18 cellular contexts compared by ENCODE assay signal in genomic region chr16:72909196-72909595, GRCh38.
DNase-seq lines count a peak whose midpoint lies in the region; ATAC-seq, FAIRE-seq and TF ChIP-seq lines count a peak whose summit lies in the region.
"Had no signal": no experiment of that assay in that cellular context is flagged by ENCODE, and none has a peak within 500 bp of the region (broad histone marks: within the 10 kb centered on the region; RNA-seq: fewer than 3 reads in every experiment).

No MANE protein-coding gene starts in this region.

- dilution Hi-C loops in keratinocyte (cut with MboI; ENCODE audit: extremely low pct_ligation_motif_present, low sequenced_read_pairs): no loop called here

- FAIRE-seq in keratinocyte (lab: Jason Lieb, UNC): peak; percentile 34
- FAIRE-seq: GM12878 had no signal

- no peaks in the 10 kb centered on the region for H3K9me1 ChIP-seq in keratinocyte (ENCODE audit: control insufficient read depth, extremely low read depth, insufficient read depth, low read length)

- H4K20me1 ChIP-seq in keratinocyte (ENCODE audit: control insufficient read depth, extremely low read depth, insufficient read depth, low read length): peaks cover 9% of the 10 kb centered on the region

- TF ChIP-seq POLR2A in adrenal gland (IDR thresholded peaks at IDR 0.05): no peak
- no peak for TF ChIP-seq POLR2A in gastrocnemius medialis (IDR thresholded peaks at IDR 0.05)

- H3K27ac ChIP-seq in adrenal gland (peak overlapping the region in 4 of 5 donors; percentile 5 to 84 (median 70)), keratinocyte (ENCODE audit: control insufficient read depth, insufficient read depth, low read length) (no peak overlapping the region), gastrocnemius medialis (peak overlapping the region; percentile 63 to 70 (median 66))

- H3K36me3 ChIP-seq in adrenal gland (replicated peaks in 1 of 2): no peaks in the 10 kb centered on the region
- no peaks in the 10 kb centered on the region for H3K36me3 ChIP-seq in keratinocyte (ENCODE audit: control insufficient read depth in 2 of 2, extremely low read depth in 1 of 2, insufficient read depth in 2 of 2, low read length in 2 of 2)
- no peaks in the 10 kb centered on the region for H3K36me3 ChIP-seq in gastrocnemius medialis

- H3K27me3 ChIP-seq in adrenal gland: no peaks in the 10 kb centered on the region
- no peaks in the 10 kb centered on the region for H3K27me3 ChIP-seq in keratinocyte (ENCODE audit: control insufficient read depth, extremely low read depth, insufficient read depth, low read length)
- no peaks in the 10 kb centered on the region for H3K27me3 ChIP-seq in gastrocnemius medialis

- no peaks in the 10 kb centered on the region for H3K79me2 ChIP-seq in keratinocyte (ENCODE audit: control insufficient read depth, insufficient read depth, low read length)

- H3K4me3 ChIP-seq in LNCaP clone FGC (ENCODE audit: low read depth, low read length): no peak overlapping the region
- H3K4me3 ChIP-seq in adrenal gland: no peak overlapping the region
- no peak overlapping the region for H3K4me3 ChIP-seq in keratinocyte (ENCODE audit: control insufficient read depth in 2 of 3, extremely low read depth in 1 of 3, insufficient read depth in 2 of 3, low read depth in 1 of 3, low read length in 3 of 3)
- no peak overlapping the region for H3K4me3 ChIP-seq in gastrocnemius medialis
- H3K4me3 ChIP-seq: GM12878, GM23338 had no signal

- no peak for ATAC-seq in gastrocnemius medialis
- ATAC-seq: CD8-positive, alpha-beta T cell; GM12878; GM23338; HCT116 had no signal

- no peak overlapping the region for H2AFZ ChIP-seq in keratinocyte (ENCODE audit: control insufficient read depth, low read length)
- H2AFZ ChIP-seq: GM23338 had no signal

- no peak overlapping the region for H3K4me2 ChIP-seq in keratinocyte (ENCODE audit: control insufficient read depth, extremely low read depth, insufficient read depth, low read depth, low read length)
- H3K4me2 ChIP-seq: GM23338 had no signal

- intact Hi-C loops in adrenal gland (cut with DNase I): no loop called here
- intact Hi-C loops in gastrocnemius medialis (cut with DNase I; ENCODE audit: low total_unique reads): no loop called here

- H3K9me3 ChIP-seq in adrenal gland (replicated peaks in 1 of 3) (no peaks in the 10 kb centered on the region), keratinocyte (ENCODE audit: control insufficient read depth, low read depth, low read length) (no peaks in the 10 kb centered on the region), gastrocnemius medialis (no peaks in the 10 kb centered on the region)
- H3K9me3 ChIP-seq: Caco-2 had no signal

- in situ Hi-C loops in gastrocnemius medialis (cut with MboI; ENCODE audit: low sequenced_read_pairs in 4 of 4): no loop called here

- TF ChIP-seq CTCF in LNCaP clone FGC (IDR thresholded peaks at IDR 0.05; ENCODE audit: control insufficient read depth, extremely low read depth, insufficient read depth) (no peak), adrenal gland (IDR thresholded peaks at IDR 0.05) (no peak), keratinocyte (optimal IDR thresholded peaks at IDR 0.05 in 1 of 3, IDR thresholded peaks at IDR 0.05 in 1 of 3, conservative IDR thresholded peaks at IDR 0.05 in 1 of 3; ENCODE audit: extremely low read depth in 1 of 3, insufficient read depth in 2 of 3, low read length in 3 of 3) (no peak), gastrocnemius medialis (IDR thresholded peaks at IDR 0.05 in 4 of 5, conservative IDR thresholded peaks at IDR 0.05 in 1 of 5) (no peak)

- no peak overlapping the region for H3K9ac ChIP-seq in keratinocyte (ENCODE audit: control insufficient read depth, extremely low read depth, insufficient read depth, low read length)

- peak; percentile 53 for DNase-seq in LNCaP clone FGC (ENCODE audit: low read depth)
- no peak for DNase-seq in adrenal gland
- no peak for DNase-seq in keratinocyte (ENCODE audit: low read depth, low spot score)
- no peak for DNase-seq in gastrocnemius medialis
- no peak for DNase-seq in cerebellum (ENCODE audit: low spot score)
- DNase-seq in NCI-H128 (lab: John Stamatoyannopoulos, UW; ENCODE audit: unreplicated experiment): no peak
- DNase-seq in DMS79 treated with DMSO at 0.1 percent for 48 hours (lab: John Stamatoyannopoulos, UW): no peak
- DNase-seq: C1 segment of cervical spinal cord; Caco-2; CD4-positive, CD25-positive, alpha-beta regulatory T cell; CD8-positive, alpha-beta T cell; DMS153; EL; GDM1; H9 had no signal

- WGBS in adrenal gland, 4 donors: 85 to 91% (median 89%) methylated on average over 6 of the region's 6 CpGs

- H3K4me1 ChIP-seq in adrenal gland (replicated peaks in 1 of 2) (peaks cover 10 to 11% of the 10 kb centered on the region in 2 donors), keratinocyte (ENCODE audit: control insufficient read depth, extremely low read depth, insufficient read depth, low read length) (peaks cover 4% of the 10 kb centered on the region), gastrocnemius medialis (peaks cover 11 to 12% of the 10 kb centered on the region in 2 donors)
